ENCODE assay signal across 8 cellular contexts in the genomic region with DNA sequence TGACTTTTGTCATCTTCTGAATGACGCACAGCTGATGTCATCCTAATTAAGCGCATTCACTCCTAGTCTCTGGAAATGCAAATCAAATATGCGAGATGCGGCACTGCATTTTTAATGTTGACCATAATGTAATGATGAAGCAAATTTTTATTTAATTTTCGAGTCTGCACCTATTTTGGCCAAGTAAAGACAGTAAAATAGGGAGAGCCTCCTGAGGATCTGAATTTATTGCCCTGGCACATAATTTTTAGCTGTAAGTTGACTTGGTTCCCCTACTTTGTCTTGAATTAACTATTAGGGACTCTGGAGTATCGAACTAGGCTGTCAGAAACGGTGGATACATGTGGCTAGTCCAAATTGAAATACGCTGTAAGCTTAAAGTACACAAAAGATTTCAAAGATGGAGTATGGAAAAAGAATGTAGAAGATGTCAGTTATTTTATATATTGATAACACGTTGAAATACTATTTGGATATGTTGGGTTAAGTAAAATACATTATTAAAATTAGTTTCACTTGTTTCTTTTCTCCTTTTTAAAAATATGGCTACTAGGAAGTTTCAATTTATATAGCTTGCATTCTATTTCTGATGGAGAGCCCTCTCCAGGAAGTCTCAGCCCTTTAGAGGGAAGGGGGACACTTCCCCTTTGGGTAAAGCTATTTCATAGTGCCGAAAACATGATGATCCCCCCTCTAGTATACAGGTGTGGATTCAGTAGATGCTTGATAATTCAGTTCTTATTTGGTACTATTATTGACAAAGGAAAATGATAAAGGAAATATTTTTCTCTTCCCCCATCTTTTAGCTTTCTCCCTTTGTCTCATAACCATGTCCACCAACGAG. TPM values are rescaled to one million over a fixed set of nuclear protein-coding genes. Genes with fewer than 3 reads are reported as not detected.
A peak's percentile ranks its signal among the peaks of the same experiment; 100 is the strongest.
DNase-seq lines count a peak whose midpoint lies in the region; ATAC-seq and TF ChIP-seq lines count a peak whose summit lies in the region.

No MANE protein-coding gene starts in this region.

- no peaks in the 10 kb centered on the region for H3K27me3 Mint-ChIP-seq in CD8-positive, alpha-beta T cell (ENCODE audit: low read depth)
- H3K27me3 Mint-ChIP-seq in central memory CD8-positive, alpha-beta T cell: no peaks in the 10 kb centered on the region

- H3K4me3 Mint-ChIP-seq in CD8-positive, alpha-beta T cell: peak overlapping the region; percentile 90
- H3K4me3 Mint-ChIP-seq in central memory CD8-positive, alpha-beta T cell: peak overlapping the region; percentile 82

- H3K36me3 ChIP-seq in CD8-positive, alpha-beta T cell (ENCODE audit: insufficient read depth, low read length): peaks cover 2% of the 10 kb centered on the region
- H3K36me3 ChIP-seq in mucosa of stomach (ENCODE audit: control insufficient read depth, insufficient read depth, low read length): no peaks in the 10 kb centered on the region

- CTCF ChIA-PET in CD8-positive, alpha-beta T cell (lab: Charles Lee): interaction anchor here (1.2 kb wide), 1 partner anchor 17 kb away, joined by 4 read pairs; no protein-coding TSS in a partner anchor
- CTCF ChIA-PET in HEK293T (lab: Yijun Ruan, JAX): interaction anchor here (1.0 kb wide), 1 partner anchor 62 kb away, joined by 3 read pairs; no protein-coding TSS in a partner anchor

- in situ Hi-C loops in KBM-7 (cut with MboI; ENCODE audit: low pct_unique_long_range_greater_than_20kb, low sequenced_read_pairs): no loop called here

- H3K9me3 Mint-ChIP-seq in CD8-positive, alpha-beta T cell: no peaks in the 10 kb centered on the region
- no peaks in the 10 kb centered on the region for H3K9me3 Mint-ChIP-seq in central memory CD8-positive, alpha-beta T cell

- no peaks in the 10 kb centered on the region for H3K9me3 ChIP-seq in CD8-positive, alpha-beta T cell (ENCODE audit: low read length)
- no peaks in the 10 kb centered on the region for H3K9me3 ChIP-seq in mucosa of stomach (ENCODE audit: control insufficient read depth, low read length)

- H3K36me3 Mint-ChIP-seq in CD8-positive, alpha-beta T cell: peaks cover 25% of the 10 kb centered on the region
- H3K36me3 Mint-ChIP-seq in central memory CD8-positive, alpha-beta T cell (ENCODE audit: insufficient read depth): peaks cover 39% of the 10 kb centered on the region

- intact Hi-C loops in CD8-positive, alpha-beta T cell (cut with DNase I, micrococcal nuclease): loop anchor here (1.0 to 10.0 kb wide), 7 partner anchors 64 to 1291 kb away; a partner anchor contains a TSS

- H3K4me1 Mint-ChIP-seq in CD8-positive, alpha-beta T cell (ENCODE audit: low read depth): peaks cover 13% of the 10 kb centered on the region
- peaks cover 10% of the 10 kb centered on the region for H3K4me1 Mint-ChIP-seq in central memory CD8-positive, alpha-beta T cell

- H3K9ac ChIP-seq in mucosa of stomach (ENCODE audit: low read length): peak overlapping the region; percentile 72

- peaks cover 8% of the 10 kb centered on the region for H3K4me1 ChIP-seq in CD8-positive, alpha-beta T cell (ENCODE audit: insufficient read depth, low read length)
- H3K4me1 ChIP-seq in mucosa of stomach (ENCODE audit: control insufficient read depth, insufficient read depth, low read length): peaks cover 3% of the 10 kb centered on the region

- H3K27ac ChIP-seq in CD8-positive, alpha-beta T cell (ENCODE audit: low read depth, low read length): peak overlapping the region; percentile 88

- H3K27ac Mint-ChIP-seq in CD8-positive, alpha-beta T cell: peak overlapping the region; percentile 95
- peak overlapping the region; percentile 82 for H3K27ac Mint-ChIP-seq in central memory CD8-positive, alpha-beta T cell (ENCODE audit: low read depth)

- H3K27me3 ChIP-seq in CD8-positive, alpha-beta T cell (ENCODE audit: insufficient read depth, low read length): no peaks in the 10 kb centered on the region
- no peaks in the 10 kb centered on the region for H3K27me3 ChIP-seq in mucosa of stomach (ENCODE audit: control insufficient read depth, insufficient read depth, low read length)

- TF ChIP-seq CTCF in CD8-positive, alpha-beta T cell (IDR thresholded peaks at IDR 0.05): no peak

- no peak for DNase-seq in CD8-positive, alpha-beta T cell
- DNase-seq in KBM-7 (peak; percentile 23), HEK293T (ENCODE audit: extremely low spot score) (no peak), COLO829 (ENCODE audit: low spot score) (no peak), medulla oblongata (ENCODE audit: extremely low spot score) (no peak), NCI-H526 treated with DMSO at 0.1 percent for 48 hours (lab: John Stamatoyannopoulos, UW) (no peak)
- no peak for DNase-seq in central memory CD8-positive, alpha-beta T cell (ENCODE audit: low spot score in 2 of 2)

- no peak for ATAC-seq in CD8-positive, alpha-beta T cell
- ATAC-seq in central memory CD8-positive, alpha-beta T cell (replicated peaks; ENCODE audit: extremely low read depth, poor library complexity, severe bottlenecking): no peak

- POLR2A ChIA-PET in CD8-positive, alpha-beta T cell (lab: Charles Lee): interaction anchor here (0.7 to 1.6 kb wide), 3 partner anchors 17 to 52 kb away, joined by 3 to 4 read pairs (median 3); no protein-coding TSS in a partner anchor
- POLR2A ChIA-PET in HEK293T (lab: Yijun Ruan, JAX): interaction anchor here (0.6 to 2.3 kb wide), 7 partner anchors 9 to 319 kb away, joined by 3 to 35 read pairs (median 3); a partner anchor contains a TSS

- peak overlapping the region; percentile 99 for H3K4me3 ChIP-seq in CD8-positive, alpha-beta T cell (ENCODE audit: low read depth, low read length)
- H3K4me3 ChIP-seq in mucosa of stomach (ENCODE audit: low read length): peak overlapping the region; percentile 61

TF ChIP-seq in HEK293T, 16 proteins besides CTCF, POLR2A, EP300 and RAD21:
- no peak for TF ChIP-seq ARNT (IDR thresholded peaks at IDR 0.05)
- no peak for TF ChIP-seq L3MBTL2 (conservative IDR thresholded peaks at IDR 0.05)
- TF ChIP-seq CTBP1 (IDR thresholded peaks at IDR 0.05; ENCODE audit: borderline replicate concordance): no peak
TF ChIP-seq in HEK293T: peak in this region for 0.

RNA-seq across cellular contexts. Expression of a gene that starts 1.0 kb away (rescaled TPM):
- 100 to 1,000 TPM; 111 to 121 TPM for total RNA-seq in CD8-positive, alpha-beta T cell

RNA-seq across cellular contexts. Expression of a gene that starts 40.3 kb away (rescaled TPM):
- total RNA-seq in CD8-positive, alpha-beta T cell: under 1 TPM; 0.19 to 0.30 TPM
